In the genomic region with DNA sequence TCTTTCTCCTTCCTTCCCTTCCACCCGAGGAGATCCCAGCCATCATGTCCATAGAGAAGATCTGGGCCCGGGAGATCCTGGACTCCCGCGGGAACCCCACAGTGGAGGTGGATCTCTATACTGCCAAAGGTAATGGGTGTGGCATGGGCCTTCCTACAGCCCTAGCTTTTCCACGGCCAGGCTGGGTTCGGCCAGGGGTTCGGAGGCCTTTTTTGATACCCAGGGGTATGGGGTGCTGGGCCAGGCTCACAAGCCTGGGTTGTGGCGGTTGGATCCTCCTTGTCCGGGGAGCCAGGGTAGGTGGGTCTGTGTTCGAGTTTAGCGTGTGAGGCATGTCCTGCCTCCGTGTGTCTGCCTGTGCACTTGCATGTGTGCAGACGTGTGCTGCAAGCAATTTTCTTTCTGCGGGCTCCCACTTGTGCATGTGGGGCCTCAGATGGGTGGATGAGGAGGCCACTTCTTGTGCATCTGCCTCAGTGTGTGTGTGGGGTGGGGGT, we compare ENCODE assay signal across 11 cellular contexts. TPM values are rescaled to one million over a fixed set of nuclear protein-coding genes. Genes with fewer than 3 reads are reported as not detected.
DNase-seq lines count a peak whose midpoint lies in the region; TF ChIP-seq lines count a peak whose summit lies in the region.
"Had no signal": no experiment of that assay in that cellular context is flagged by ENCODE, and none has a peak within 500 bp of the region (broad histone marks: within the 10 kb centered on the region; RNA-seq: fewer than 3 reads in every experiment).

No MANE protein-coding gene starts in this region.

- H4K20me1 ChIP-seq in BLaER1: peaks cover 7% of the 10 kb centered on the region; the same call in 1 of the 2 replicates

- H3K4me2 ChIP-seq in BLaER1: peak overlapping the region; percentile 93; the same call in 1 of the 2 replicates

- DNase-seq in chondrocyte (ENCODE audit: low spot score): peak; percentile 72
- no peak for DNase-seq in neural crest cell (ENCODE audit: low read depth, low spot score)
- DNase-seq in stimulated activated CD4-positive, alpha-beta T cell treated with anti-CD3 and anti-CD28 coated beads, Interleukin-1b, Interleukin-23, amount 100 ng/mL, for 48 hours: no peak
- no peak for DNase-seq in DMS79 (lab: John Stamatoyannopoulos, UW)
- DNase-seq in NCI-H1930 (lab: John Stamatoyannopoulos, UW): no peak
- DNase-seq in stimulated activated CD4-positive, alpha-beta T cell treated with anti-CD3 and anti-CD28 coated beads, Interleukin-15, amount 100 ng/mL, for 24 hours: no peak

- no peaks in the 10 kb centered on the region for H3K27me3 Mint-ChIP-seq in chondrocyte (ENCODE audit: low read depth)
- H3K27me3 Mint-ChIP-seq in neural crest cell (ENCODE audit: low read depth): peaks cover 26% of the 10 kb centered on the region

- H3K4me1 ChIP-seq in BLaER1 (peaks cover 23% of the 10 kb centered on the region), HUES48 (ENCODE audit: control insufficient read depth, insufficient read depth, low read length) (peaks cover 12% of the 10 kb centered on the region)

- no peak overlapping the region for H3K9ac ChIP-seq in BLaER1
- H3K9ac ChIP-seq in HUES48 (ENCODE audit: low read depth, low read length): no peak overlapping the region

- peaks cover 69% of the 10 kb centered on the region for H3K27me3 ChIP-seq in BLaER1
- H3K27me3 ChIP-seq in HUES48 (ENCODE audit: control insufficient read depth, insufficient read depth, low read length): peaks cover 6% of the 10 kb centered on the region

- H3K4me1 Mint-ChIP-seq in chondrocyte (ENCODE audit: low read depth) (peaks cover 31% of the 10 kb centered on the region), neural crest cell (peaks cover 31% of the 10 kb centered on the region)

- H3K9me3 ChIP-seq in BLaER1: no peaks in the 10 kb centered on the region
- H3K9me3 ChIP-seq in HUES48 (ENCODE audit: control insufficient read depth, insufficient read depth, low read length): no peaks in the 10 kb centered on the region

- no peak overlapping the region for H3K27ac Mint-ChIP-seq in chondrocyte (ENCODE audit: unreplicated experiment)
- H3K27ac Mint-ChIP-seq in neural crest cell (ENCODE audit: unreplicated experiment): no peak overlapping the region

- H3K9me3 Mint-ChIP-seq in chondrocyte (ENCODE audit: low read depth): no peaks in the 10 kb centered on the region
- no peaks in the 10 kb centered on the region for H3K9me3 Mint-ChIP-seq in neural crest cell

- H3K4me3 Mint-ChIP-seq in chondrocyte (ENCODE audit: unreplicated experiment): peak overlapping the region; percentile 84
- H3K4me3 Mint-ChIP-seq in neural crest cell: peak overlapping the region; percentile 88

- TF ChIP-seq CTCF in chondrocyte (IDR thresholded peaks at IDR 0.05): no peak
- TF ChIP-seq CTCF in neural crest cell (conservative IDR thresholded peaks at IDR 0.05): no peak

- no peaks in the 10 kb centered on the region; the same call in 1 of the 2 replicates for H3K36me3 ChIP-seq in BLaER1
- peaks cover 41% of the 10 kb centered on the region for H3K36me3 ChIP-seq in HUES48 (ENCODE audit: control insufficient read depth, insufficient read depth, low read length)

- H3K4me3 ChIP-seq in BLaER1: no peak overlapping the region
- H3K4me3 ChIP-seq in HUES48 (ENCODE audit: low read depth, low read length): peak overlapping the region; percentile 73; the same call in 1 of the 2 replicates

- H3K27ac ChIP-seq in BLaER1 (no peak overlapping the region), HUES48 (ENCODE audit: low read depth, low read length) (no peak overlapping the region)

- H3K36me3 Mint-ChIP-seq in chondrocyte (ENCODE audit: low read depth) (peaks cover 9% of the 10 kb centered on the region), neural crest cell (ENCODE audit: low read depth) (no peaks in the 10 kb centered on the region)

RNA-seq across cellular contexts. Expression of a gene that starts 1.5 kb away (rescaled TPM):
- total RNA-seq in chondrocyte: 22.2 to 60.8 TPM (median 58.6 TPM) in 3 replicates
- total RNA-seq in neural crest cell: 67.5 and 68.4 TPM in 2 replicates

RNA-seq across cellular contexts. Expression of a gene that starts 11.2 kb away (rescaled TPM):
- total RNA-seq in chondrocyte (6.3 to 9.3 TPM (median 7.6 TPM) in 3 replicates), neural crest cell (4.8 and 5.2 TPM in 2 replicates)

RNA-seq across cellular contexts. Expression of a gene that starts 11.9 kb away (rescaled TPM):
- total RNA-seq in chondrocyte (103 to 110 TPM (median 106 TPM) in 3 replicates), neural crest cell (118 and 122 TPM in 2 replicates)

RNA-seq across cellular contexts. Expression of a gene that starts 27.8 kb away (rescaled TPM):
- total RNA-seq in chondrocyte (not detected in 3 replicates), neural crest cell (not detected in 2 replicates)
- total RNA-seq: left colon, right cardiac atrium, SK-MEL-5 had no signal

RNA-seq across cellular contexts. Expression of a gene that starts 28.0 kb away (rescaled TPM):
- 230 to 244 TPM (median 233 TPM) in 3 replicates for total RNA-seq in chondrocyte
- total RNA-seq in neural crest cell: 293 and 298 TPM in 2 replicates
